Comparison of ENCODE assay signal across 1 cellular context in the genomic region with DNA sequence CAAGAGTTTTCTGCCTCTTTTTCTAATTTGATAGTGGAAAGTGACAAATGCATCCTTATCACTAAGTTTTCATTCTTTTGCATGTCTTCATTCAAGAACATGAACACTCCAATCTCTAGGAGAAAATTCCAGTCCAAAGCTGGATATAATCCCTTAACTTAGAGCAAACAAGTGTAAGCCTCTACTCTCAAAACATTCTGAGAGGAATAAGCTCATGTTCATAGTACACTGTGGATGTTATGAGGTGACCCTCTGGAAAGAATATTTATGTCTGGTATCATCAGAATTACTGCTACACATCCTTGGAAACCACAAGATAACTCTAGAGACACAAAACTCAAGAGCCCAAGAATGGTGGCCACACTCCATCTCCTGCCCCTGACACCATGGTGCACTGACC.
TF ChIP-seq lines count a peak whose summit lies in the region.

No MANE protein-coding gene starts in this region.

TF ChIP-seq in HCT116, 20 proteins besides CTCF, POLR2A, EP300 and RAD21:
- TF ChIP-seq POLR2AphosphoS5 (IDR thresholded peaks at IDR 0.05; ENCODE audit: low read depth, low read length) (no peak), EGR1 (IDR thresholded peaks at IDR 0.05; ENCODE audit: low read depth) (no peak), FOSL1 (IDR thresholded peaks at IDR 0.05; ENCODE audit: low read depth) (no peak)
